Comparison of ENCODE assay signal across 2 cellular contexts in the genomic region with DNA sequence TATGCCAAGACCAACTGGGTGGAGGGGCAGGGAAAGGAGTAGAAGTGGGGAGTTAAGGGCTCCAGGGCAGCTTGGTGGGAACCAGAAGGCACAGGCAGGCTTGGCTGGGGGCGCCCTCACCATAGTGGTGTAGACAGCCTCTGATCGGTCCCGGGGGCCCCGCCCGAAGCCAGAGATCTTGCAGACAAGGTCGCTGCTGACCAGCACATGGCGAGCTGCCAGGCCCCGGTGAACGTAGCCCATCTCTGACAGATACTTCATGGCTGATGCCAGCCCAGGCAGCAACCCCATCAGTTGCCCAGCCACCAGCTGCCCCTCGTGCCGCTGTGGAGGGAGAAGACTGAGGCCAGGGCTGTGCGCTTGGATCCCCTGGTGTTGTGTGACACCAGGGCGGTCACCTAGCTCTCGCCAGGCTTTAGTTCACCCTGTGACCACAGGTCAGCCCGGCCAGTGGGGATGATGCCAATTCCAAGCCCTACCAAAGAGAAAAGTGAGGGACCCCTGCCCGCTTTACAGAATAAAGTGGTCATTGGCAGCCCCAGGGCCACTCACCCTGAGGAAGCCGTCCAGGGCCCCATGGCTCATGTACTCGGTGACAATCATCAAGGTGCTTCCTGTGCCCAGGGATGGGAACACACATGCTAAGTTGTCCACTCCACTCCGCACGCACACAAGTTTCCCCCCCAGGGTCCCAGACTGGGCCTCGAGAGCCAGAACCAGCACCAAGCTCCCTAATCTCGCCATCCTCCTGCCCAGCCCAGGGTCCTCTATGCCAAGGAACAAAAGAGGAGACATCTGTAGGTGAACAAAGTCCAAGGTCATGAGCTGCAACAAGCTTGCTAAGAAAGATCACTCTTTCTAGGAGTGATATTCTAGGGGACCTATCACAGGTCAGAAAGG.
A peak's percentile ranks its signal among the peaks of the same experiment; 100 is the strongest.
TF ChIP-seq lines count a peak whose summit lies in the region.

No MANE protein-coding gene starts in this region.

TF ChIP-seq in Ishikawa, 13 proteins besides CTCF, POLR2A, EP300 and RAD21:
- TF ChIP-seq, protein P1, sequence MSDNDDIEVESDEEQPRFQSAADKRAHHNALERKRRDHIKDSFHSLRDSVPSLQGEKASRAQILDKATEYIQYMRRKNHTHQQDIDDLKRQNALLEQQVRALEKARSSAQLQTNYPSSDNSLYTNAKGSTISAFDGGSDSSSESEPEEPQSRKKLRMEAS (IDR thresholded peaks at IDR 0.05): no peak
- TF ChIP-seq EGR1 (IDR thresholded peaks at IDR 0.05): no peak
- TF ChIP-seq, protein P2, sequence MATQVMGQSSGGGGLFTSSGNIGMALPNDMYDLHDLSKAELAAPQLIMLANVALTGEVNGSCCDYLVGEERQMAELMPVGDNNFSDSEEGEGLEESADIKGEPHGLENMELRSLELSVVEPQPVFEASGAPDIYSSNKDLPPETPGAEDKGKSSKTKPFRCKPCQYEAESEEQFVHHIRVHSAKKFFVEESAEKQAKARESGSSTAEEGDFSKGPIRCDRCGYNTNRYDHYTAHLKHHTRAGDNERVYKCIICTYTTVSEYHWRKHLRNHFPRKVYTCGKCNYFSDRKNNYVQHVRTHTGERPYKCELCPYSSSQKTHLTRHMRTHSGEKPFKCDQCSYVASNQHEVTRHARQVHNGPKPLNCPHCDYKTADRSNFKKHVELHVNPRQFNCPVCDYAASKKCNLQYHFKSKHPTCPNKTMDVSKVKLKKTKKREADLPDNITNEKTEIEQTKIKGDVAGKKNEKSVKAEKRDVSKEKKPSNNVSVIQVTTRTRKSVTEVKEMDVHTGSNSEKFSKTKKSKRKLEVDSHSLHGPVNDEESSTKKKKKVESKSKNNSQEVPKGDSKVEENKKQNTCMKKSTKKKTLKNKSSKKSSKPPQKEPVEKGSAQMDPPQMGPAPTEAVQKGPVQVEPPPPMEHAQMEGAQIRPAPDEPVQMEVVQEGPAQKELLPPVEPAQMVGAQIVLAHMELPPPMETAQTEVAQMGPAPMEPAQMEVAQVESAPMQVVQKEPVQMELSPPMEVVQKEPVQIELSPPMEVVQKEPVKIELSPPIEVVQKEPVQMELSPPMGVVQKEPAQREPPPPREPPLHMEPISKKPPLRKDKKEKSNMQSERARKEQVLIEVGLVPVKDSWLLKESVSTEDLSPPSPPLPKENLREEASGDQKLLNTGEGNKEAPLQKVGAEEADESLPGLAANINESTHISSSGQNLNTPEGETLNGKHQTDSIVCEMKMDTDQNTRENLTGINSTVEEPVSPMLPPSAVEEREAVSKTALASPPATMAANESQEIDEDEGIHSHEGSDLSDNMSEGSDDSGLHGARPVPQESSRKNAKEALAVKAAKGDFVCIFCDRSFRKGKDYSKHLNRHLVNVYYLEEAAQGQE (IDR thresholded peaks at IDR 0.05; ENCODE audit: low read depth): 0 out of 2 replicates have a peak, but pooled peaks have one; percentile 9

TF ChIP-seq in H1, 55 proteins besides CTCF, POLR2A, EP300 and RAD21:
- TF ChIP-seq YY1 (IDR thresholded peaks at IDR 0.05; ENCODE audit: low read depth, low read length) (no peak), GTF2F1 (IDR thresholded peaks at IDR 0.05; ENCODE audit: borderline replicate concordance, low read depth, low read length) (no peak), HDAC6 (IDR thresholded peaks at IDR 0.05; ENCODE audit: low read depth, low read length) (no peak)
- TF ChIP-seq, protein P3, sequence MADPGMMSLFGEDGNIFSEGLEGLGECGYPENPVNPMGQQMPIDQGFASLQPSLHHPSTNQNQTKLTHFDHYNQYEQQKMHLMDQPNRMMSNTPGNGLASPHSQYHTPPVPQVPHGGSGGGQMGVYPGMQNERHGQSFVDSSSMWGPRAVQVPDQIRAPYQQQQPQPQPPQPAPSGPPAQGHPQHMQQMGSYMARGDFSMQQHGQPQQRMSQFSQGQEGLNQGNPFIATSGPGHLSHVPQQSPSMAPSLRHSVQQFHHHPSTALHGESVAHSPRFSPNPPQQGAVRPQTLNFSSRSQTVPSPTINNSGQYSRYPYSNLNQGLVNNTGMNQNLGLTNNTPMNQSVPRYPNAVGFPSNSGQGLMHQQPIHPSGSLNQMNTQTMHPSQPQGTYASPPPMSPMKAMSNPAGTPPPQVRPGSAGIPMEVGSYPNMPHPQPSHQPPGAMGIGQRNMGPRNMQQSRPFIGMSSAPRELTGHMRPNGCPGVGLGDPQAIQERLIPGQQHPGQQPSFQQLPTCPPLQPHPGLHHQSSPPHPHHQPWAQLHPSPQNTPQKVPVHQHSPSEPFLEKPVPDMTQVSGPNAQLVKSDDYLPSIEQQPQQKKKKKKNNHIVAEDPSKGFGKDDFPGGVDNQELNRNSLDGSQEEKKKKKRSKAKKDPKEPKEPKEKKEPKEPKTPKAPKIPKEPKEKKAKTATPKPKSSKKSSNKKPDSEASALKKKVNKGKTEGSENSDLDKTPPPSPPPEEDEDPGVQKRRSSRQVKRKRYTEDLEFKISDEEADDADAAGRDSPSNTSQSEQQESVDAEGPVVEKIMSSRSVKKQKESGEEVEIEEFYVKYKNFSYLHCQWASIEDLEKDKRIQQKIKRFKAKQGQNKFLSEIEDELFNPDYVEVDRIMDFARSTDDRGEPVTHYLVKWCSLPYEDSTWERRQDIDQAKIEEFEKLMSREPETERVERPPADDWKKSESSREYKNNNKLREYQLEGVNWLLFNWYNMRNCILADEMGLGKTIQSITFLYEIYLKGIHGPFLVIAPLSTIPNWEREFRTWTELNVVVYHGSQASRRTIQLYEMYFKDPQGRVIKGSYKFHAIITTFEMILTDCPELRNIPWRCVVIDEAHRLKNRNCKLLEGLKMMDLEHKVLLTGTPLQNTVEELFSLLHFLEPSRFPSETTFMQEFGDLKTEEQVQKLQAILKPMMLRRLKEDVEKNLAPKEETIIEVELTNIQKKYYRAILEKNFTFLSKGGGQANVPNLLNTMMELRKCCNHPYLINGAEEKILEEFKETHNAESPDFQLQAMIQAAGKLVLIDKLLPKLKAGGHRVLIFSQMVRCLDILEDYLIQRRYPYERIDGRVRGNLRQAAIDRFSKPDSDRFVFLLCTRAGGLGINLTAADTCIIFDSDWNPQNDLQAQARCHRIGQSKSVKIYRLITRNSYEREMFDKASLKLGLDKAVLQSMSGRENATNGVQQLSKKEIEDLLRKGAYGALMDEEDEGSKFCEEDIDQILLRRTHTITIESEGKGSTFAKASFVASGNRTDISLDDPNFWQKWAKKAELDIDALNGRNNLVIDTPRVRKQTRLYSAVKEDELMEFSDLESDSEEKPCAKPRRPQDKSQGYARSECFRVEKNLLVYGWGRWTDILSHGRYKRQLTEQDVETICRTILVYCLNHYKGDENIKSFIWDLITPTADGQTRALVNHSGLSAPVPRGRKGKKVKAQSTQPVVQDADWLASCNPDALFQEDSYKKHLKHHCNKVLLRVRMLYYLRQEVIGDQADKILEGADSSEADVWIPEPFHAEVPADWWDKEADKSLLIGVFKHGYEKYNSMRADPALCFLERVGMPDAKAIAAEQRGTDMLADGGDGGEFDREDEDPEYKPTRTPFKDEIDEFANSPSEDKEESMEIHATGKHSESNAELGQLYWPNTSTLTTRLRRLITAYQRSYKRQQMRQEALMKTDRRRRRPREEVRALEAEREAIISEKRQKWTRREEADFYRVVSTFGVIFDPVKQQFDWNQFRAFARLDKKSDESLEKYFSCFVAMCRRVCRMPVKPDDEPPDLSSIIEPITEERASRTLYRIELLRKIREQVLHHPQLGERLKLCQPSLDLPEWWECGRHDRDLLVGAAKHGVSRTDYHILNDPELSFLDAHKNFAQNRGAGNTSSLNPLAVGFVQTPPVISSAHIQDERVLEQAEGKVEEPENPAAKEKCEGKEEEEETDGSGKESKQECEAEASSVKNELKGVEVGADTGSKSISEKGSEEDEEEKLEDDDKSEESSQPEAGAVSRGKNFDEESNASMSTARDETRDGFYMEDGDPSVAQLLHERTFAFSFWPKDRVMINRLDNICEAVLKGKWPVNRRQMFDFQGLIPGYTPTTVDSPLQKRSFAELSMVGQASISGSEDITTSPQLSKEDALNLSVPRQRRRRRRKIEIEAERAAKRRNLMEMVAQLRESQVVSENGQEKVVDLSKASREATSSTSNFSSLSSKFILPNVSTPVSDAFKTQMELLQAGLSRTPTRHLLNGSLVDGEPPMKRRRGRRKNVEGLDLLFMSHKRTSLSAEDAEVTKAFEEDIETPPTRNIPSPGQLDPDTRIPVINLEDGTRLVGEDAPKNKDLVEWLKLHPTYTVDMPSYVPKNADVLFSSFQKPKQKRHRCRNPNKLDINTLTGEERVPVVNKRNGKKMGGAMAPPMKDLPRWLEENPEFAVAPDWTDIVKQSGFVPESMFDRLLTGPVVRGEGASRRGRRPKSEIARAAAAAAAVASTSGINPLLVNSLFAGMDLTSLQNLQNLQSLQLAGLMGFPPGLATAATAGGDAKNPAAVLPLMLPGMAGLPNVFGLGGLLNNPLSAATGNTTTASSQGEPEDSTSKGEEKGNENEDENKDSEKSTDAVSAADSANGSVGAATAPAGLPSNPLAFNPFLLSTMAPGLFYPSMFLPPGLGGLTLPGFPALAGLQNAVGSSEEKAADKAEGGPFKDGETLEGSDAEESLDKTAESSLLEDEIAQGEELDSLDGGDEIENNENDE (IDR thresholded peaks at IDR 0.05; ENCODE audit: insufficient replicate concordance, low read length): no peak
- TF ChIP-seq, protein P1 (IDR thresholded peaks at IDR 0.05): no peak
